ENCODE assay signal across 1 cellular context in the genomic region with DNA sequence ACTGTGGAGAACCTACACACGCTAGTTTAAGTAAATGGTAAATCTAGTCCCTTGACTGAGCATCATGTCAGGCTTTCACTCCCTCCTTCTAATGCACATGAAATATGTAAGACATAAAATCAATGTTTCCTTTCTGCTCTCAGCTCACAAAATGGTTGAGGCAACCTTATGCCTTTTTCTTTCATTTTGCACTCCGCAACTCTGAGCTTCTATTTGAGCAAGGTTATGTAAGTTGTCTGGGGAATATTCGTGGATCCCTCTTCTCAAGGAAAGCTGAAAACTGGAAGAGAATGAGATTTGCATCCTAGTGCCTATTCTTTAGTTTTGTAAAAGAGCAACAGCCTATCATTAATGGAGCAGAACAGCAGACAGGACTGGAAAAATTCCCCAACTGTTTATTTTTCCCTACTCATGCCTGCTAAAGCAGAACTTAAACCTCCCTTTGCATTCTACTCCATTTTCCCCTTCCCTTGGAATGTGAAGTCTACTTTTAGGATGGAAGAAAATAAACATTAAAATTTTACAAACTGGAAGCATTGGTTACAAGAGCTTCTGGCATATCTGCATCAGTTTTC.
TF ChIP-seq lines count a peak whose summit lies in the region.

No MANE protein-coding gene starts in this region.

TF ChIP-seq in IMR-90, 13 proteins besides CTCF, POLR2A, EP300 and RAD21 (continued from another document):
- TF ChIP-seq, protein P1, sequence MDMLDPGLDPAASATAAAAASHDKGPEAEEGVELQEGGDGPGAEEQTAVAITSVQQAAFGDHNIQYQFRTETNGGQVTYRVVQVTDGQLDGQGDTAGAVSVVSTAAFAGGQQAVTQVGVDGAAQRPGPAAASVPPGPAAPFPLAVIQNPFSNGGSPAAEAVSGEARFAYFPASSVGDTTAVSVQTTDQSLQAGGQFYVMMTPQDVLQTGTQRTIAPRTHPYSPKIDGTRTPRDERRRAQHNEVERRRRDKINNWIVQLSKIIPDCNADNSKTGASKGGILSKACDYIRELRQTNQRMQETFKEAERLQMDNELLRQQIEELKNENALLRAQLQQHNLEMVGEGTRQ (IDR thresholded peaks at IDR 0.05; ENCODE audit: low read depth, low read length), result no peak
- TF ChIP-seq CEBPB (IDR thresholded peaks at IDR 0.05; ENCODE audit: low read depth, low read length) (no peak), CHD1 (IDR thresholded peaks at IDR 0.05; ENCODE audit: low read depth, low read length) (no peak), MAFK (IDR thresholded peaks at IDR 0.05; ENCODE audit: low read depth, low read length) (no peak), FOS (IDR thresholded peaks at IDR 0.05; ENCODE audit: low read depth, low read length) (no peak), BHLHE40 (IDR thresholded peaks at IDR 0.05; ENCODE audit: low read depth, low read length) (no peak), MAZ (IDR thresholded peaks at IDR 0.05; ENCODE audit: borderline replicate concordance, low read depth, low read length) (no peak), NFE2L2 (IDR thresholded peaks at IDR 0.05; ENCODE audit: low read depth, low read length) (no peak), MXI1 (IDR thresholded peaks at IDR 0.05; ENCODE audit: borderline replicate concordance, low read depth, low read length) (no peak), RCOR1 (IDR thresholded peaks at IDR 0.05; ENCODE audit: insufficient replicate concordance, low read length) (no peak)
- TF ChIP-seq, protein P2, sequence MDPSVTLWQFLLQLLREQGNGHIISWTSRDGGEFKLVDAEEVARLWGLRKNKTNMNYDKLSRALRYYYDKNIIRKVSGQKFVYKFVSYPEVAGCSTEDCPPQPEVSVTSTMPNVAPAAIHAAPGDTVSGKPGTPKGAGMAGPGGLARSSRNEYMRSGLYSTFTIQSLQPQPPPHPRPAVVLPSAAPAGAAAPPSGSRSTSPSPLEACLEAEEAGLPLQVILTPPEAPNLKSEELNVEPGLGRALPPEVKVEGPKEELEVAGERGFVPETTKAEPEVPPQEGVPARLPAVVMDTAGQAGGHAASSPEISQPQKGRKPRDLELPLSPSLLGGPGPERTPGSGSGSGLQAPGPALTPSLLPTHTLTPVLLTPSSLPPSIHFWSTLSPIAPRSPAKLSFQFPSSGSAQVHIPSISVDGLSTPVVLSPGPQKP (IDR thresholded peaks at IDR 0.05; ENCODE audit: borderline replicate concordance, low read depth, low read length), result no peak
